Comparison of ENCODE assay signal across 17 cellular contexts in the genomic region with DNA sequence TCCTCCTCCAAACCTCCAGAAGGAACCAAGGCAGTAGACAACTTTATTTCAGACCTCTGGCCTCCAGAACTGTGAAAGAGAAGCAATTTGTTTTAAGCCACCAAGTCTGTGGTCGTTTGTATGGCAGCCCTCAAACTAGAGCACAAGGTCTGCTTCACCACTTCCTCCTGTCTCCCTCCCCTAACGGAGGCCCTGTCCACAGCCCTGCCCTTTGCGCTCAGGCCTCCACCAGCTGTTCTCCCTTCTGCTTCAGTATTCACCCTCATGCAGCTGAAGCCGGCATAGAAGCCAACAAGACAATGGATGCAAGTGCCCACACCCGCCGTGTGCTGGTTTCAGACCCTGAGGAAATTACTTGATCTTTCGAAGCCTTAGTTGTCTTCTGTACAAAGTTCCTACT.
DNase-seq lines count a peak whose midpoint lies in the region; ATAC-seq, FAIRE-seq and TF ChIP-seq lines count a peak whose summit lies in the region.
"Had no signal": no experiment of that assay in that cellular context is flagged by ENCODE, and none has a peak within 500 bp of the region (broad histone marks: within the 10 kb centered on the region; RNA-seq: fewer than 3 reads in every experiment).

No MANE protein-coding gene starts in this region.

- no peak overlapping the region for H3K4me2 ChIP-seq in DND-41 (ENCODE audit: insufficient read depth, low read length)
- H3K4me2 ChIP-seq: hepatocyte had no signal

- H4K20me1 ChIP-seq in DND-41 (ENCODE audit: insufficient read depth, low read length): no peaks in the 10 kb centered on the region

- ATAC-seq in DND-41 (ENCODE audit: insufficient read depth, low read depth): peak; percentile 61
- ATAC-seq in GM21423 (IDR thresholded peaks at IDR 0.05; ENCODE audit: unreplicated experiment): peak; percentile 37
- ATAC-seq: HCT116; stimulated activated effector memory CD8-positive, alpha-beta T cell treated with anti-CD3 and anti-CD28 coated beads, Interleukin-12 subunit alpha, Interleukin-12 subunit beta, amount 100 ng/mL, for 72 hours had no signal

- peak; percentile 18 for FAIRE-seq in bronchial epithelial cell (lab: Jason Lieb, UNC)

- peak; percentile 18 for DNase-seq in DND-41
- DNase-seq in Jurkat, Clone E6-1 (ENCODE audit: low read depth, low spot score): peak; percentile 26
- no peak for DNase-seq in bronchial epithelial cell (ENCODE audit: low read depth)
- DNase-seq in H7: no peak
- DNase-seq in LoVo (ENCODE audit: low spot score): no peak
- DNase-seq in MG63: no peak
- DNase-seq in cardiac septum (ENCODE audit: low spot score): no peak
- DNase-seq: activated CD4-positive, alpha-beta T cell treated with anti-CD3 and anti-CD28 coated beads, Interleukin-2, amount 10 ng/mL, durations not matched to agents 24 days and 14 days; activated effector memory CD4-positive, alpha-beta T cell treated with Interleukin-2 at 50 U/mL for 16 hours; NCI-H146; NCI-H774; stimulated activated CD4-positive, alpha-beta T cell treated with anti-CD3 and anti-CD28 coated beads, Interleukin-1b, Interleukin-23, amount 100 ng/mL, for 48 hours had no signal

- H3K27ac ChIP-seq in DND-41 (ENCODE audit: low read length): no peak overlapping the region
- H3K27ac ChIP-seq: hepatocyte, prostate gland had no signal

- H2AFZ ChIP-seq in DND-41 (ENCODE audit: low read depth, low read length): no peak overlapping the region
- H2AFZ ChIP-seq: hepatocyte had no signal

- intact Hi-C loops in cardiac septum (cut with DNase I): no loop called here

- no peak for TF ChIP-seq CTCF in DND-41 (IDR thresholded peaks at IDR 0.05; ENCODE audit: borderline replicate concordance, extremely low read depth, low read length, poor library complexity, severe bottlenecking)
- no peak for TF ChIP-seq CTCF in bronchial epithelial cell (IDR thresholded peaks at IDR 0.05; ENCODE audit: insufficient read depth, low read length, severe bottlenecking)

- H3K79me2 ChIP-seq in DND-41 (ENCODE audit: insufficient read depth, low read length): no peaks in the 10 kb centered on the region
- H3K79me2 ChIP-seq: hepatocyte had no signal

- H3K4me1 ChIP-seq in DND-41 (ENCODE audit: insufficient read depth, low read length): no peaks in the 10 kb centered on the region
- H3K4me1 ChIP-seq: prostate gland had no signal

- no peak overlapping the region for H3K9ac ChIP-seq in DND-41 (ENCODE audit: low read depth, low read length)

- H3K36me3 ChIP-seq in DND-41 (ENCODE audit: insufficient read depth, low read length) (no peaks in the 10 kb centered on the region), bronchial epithelial cell (ENCODE audit: control insufficient read depth, insufficient read depth, low read length) (no peaks in the 10 kb centered on the region), H7 (replicated peaks; ENCODE audit: control insufficient read depth, insufficient read depth, low read length) (no peaks in the 10 kb centered on the region), MG63 (no peaks in the 10 kb centered on the region)
- H3K36me3 ChIP-seq: prostate gland had no signal

- H3K27me3 ChIP-seq in DND-41 (ENCODE audit: insufficient read depth, low read length, poor library complexity) (no peaks in the 10 kb centered on the region), bronchial epithelial cell (ENCODE audit: control insufficient read depth, insufficient read depth, low read length) (no peaks in the 10 kb centered on the region), H7 (ENCODE audit: control insufficient read depth, insufficient read depth, low read length) (no peaks in the 10 kb centered on the region), MG63 (no peaks in the 10 kb centered on the region)

- H3K9me3 ChIP-seq in DND-41 (ENCODE audit: insufficient read depth, low read length, severe bottlenecking) (no peaks in the 10 kb centered on the region), MG63 (no peaks in the 10 kb centered on the region)
- H3K9me3 ChIP-seq: prostate gland had no signal

- H3K4me3 ChIP-seq in DND-41 (ENCODE audit: low read depth in 1 of 2, low read length in 2 of 2) (no peak overlapping the region), bronchial epithelial cell (ENCODE audit: low read depth, low read length) (no peak overlapping the region), H7 (ENCODE audit: insufficient read depth, low read depth, low read length) (no peak overlapping the region), MG63 (no peak overlapping the region)
- no peak overlapping the region for H3K4me3 ChIP-seq in Jurkat, Clone E6-1 (ENCODE audit: low read length)
- H3K4me3 ChIP-seq: hepatocyte, prostate gland had no signal

Comparison
In these comparisons a context has a peak if more than half of its experiments do, and no peak if none do; other contexts are left out.
1. DNase-seq: peak in DND-41 (single experiment) and Jurkat, Clone E6-1 (single experiment); none in bronchial epithelial cell (single experiment), H7 (single experiment), LoVo (single experiment), MG63 (single experiment) and cardiac septum (single experiment).